18 cellular contexts compared by ENCODE assay signal in the genomic region with DNA sequence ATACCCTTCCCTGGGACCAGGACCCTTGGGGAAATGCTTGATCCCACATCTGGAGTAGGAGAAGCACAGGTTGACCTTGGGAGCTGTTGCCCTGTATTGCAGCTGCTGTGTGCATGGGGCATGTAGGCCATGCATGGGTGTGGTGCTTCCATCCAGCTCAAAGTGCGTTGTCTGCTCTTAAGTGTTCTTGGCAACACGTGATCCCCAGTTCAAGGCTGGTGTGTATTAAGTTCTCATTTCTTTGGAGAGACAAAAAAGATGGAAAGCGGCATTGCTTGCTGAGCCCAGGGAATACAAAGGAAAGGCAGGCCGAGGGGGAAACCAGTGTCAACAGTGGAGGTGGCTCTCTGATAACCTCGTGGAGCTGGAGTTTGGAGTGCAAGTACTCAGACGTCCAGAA.
DNase-seq lines count a peak whose midpoint lies in the region; ATAC-seq and TF ChIP-seq lines count a peak whose summit lies in the region.
"Had no signal": no experiment of that assay in that cellular context is flagged by ENCODE, and none has a peak within 500 bp of the region (broad histone marks: within the 10 kb centered on the region; RNA-seq: fewer than 3 reads in every experiment).

No MANE protein-coding gene starts in this region.

- no peak overlapping the region for H3K14ac ChIP-seq in neuronal stem cell (ENCODE audit: low read length)

- no peak for ATAC-seq in activated naive CD8-positive, alpha-beta T cell treated with anti-CD3 and anti-CD28 coated beads, Interleukin-2, amount 50 U/mL, for 24 hours
- ATAC-seq in left colon: peak; percentile 81

- H2BK120ac ChIP-seq in neuronal stem cell (ENCODE audit: low read depth, low read length): no peak overlapping the region

- no peak overlapping the region for H2AK5ac ChIP-seq in neuronal stem cell (ENCODE audit: low read depth, low read length)

- H3K4ac ChIP-seq in neuronal stem cell (ENCODE audit: low read length): no peak overlapping the region

- no peak overlapping the region for H2BK12ac ChIP-seq in neuronal stem cell (ENCODE audit: low read length)

- no peak for TF ChIP-seq CTCF in transverse colon (IDR thresholded peaks at IDR 0.05)

- H2AFZ ChIP-seq in neuronal stem cell (ENCODE audit: low read length): no peak overlapping the region

- peaks cover 11% of the 10 kb centered on the region for H3K4me1 Mint-ChIP-seq in activated naive CD8-positive, alpha-beta T cell (ENCODE audit: low read depth)
- peaks cover 11% of the 10 kb centered on the region for H3K4me1 Mint-ChIP-seq in activated naive CD8-positive, alpha-beta T cell treated with anti-CD3 and anti-CD28 coated beads, Interleukin-2, amount 50 U/mL, for 24 hours

- H3K23ac ChIP-seq in neuronal stem cell (ENCODE audit: low read depth, low read length, poor library complexity): no peak overlapping the region

- H3K9ac ChIP-seq in neuronal stem cell (ENCODE audit: low read depth, low read length, poor library complexity): peak overlapping the region; percentile 24

- H3K4me3 Mint-ChIP-seq in activated naive CD8-positive, alpha-beta T cell: no peak overlapping the region
- no peak overlapping the region for H3K4me3 Mint-ChIP-seq in activated naive CD8-positive, alpha-beta T cell treated with anti-CD3 and anti-CD28 coated beads, Interleukin-2, amount 50 U/mL, for 24 hours

- no peak overlapping the region for H4K91ac ChIP-seq in neuronal stem cell (ENCODE audit: low read depth, low read length, poor library complexity)

- no peaks in the 10 kb centered on the region for H3K4me1 ChIP-seq in neuronal stem cell (ENCODE audit: control insufficient read depth in 2 of 2, insufficient read depth in 1 of 2, low read depth in 1 of 2, low read length in 2 of 2)
- no peaks in the 10 kb centered on the region for H3K4me1 ChIP-seq in transverse colon

- H3K27ac Mint-ChIP-seq in activated naive CD8-positive, alpha-beta T cell: peak overlapping the region; percentile 16
- H3K27ac Mint-ChIP-seq in activated naive CD8-positive, alpha-beta T cell treated with anti-CD3 and anti-CD28 coated beads, Interleukin-2, amount 50 U/mL, for 24 hours: no peak overlapping the region

- no peak overlapping the region for H2BK5ac ChIP-seq in neuronal stem cell (ENCODE audit: low read length)

- H3K27ac ChIP-seq in neuronal stem cell (replicated peaks; ENCODE audit: low read length): no peak overlapping the region
- H3K27ac ChIP-seq in transverse colon: no peak overlapping the region
- H3K27ac ChIP-seq: RWPE1 had no signal

- no peak overlapping the region for H4K8ac ChIP-seq in neuronal stem cell (ENCODE audit: low read depth, low read length)

- no peak overlapping the region for H3K4me3 ChIP-seq in neuronal stem cell (ENCODE audit: low read length in 2 of 2)
- H3K4me3 ChIP-seq in transverse colon: no peak overlapping the region

- no peak for DNase-seq in activated naive CD8-positive, alpha-beta T cell treated with anti-CD3 and anti-CD28 coated beads, Interleukin-2, amount 50 U/mL, for 24 hours
- DNase-seq in left colon: peak; percentile 35 to 43
- no peak for DNase-seq in neuronal stem cell (ENCODE audit: low spot score)
- peak; percentile 48 for DNase-seq in transverse colon
- no peak for DNase-seq in NCI-H526 treated with DMSO at 0.1 percent for 48 hours (lab: John Stamatoyannopoulos, UW)
- DNase-seq in NCI-H1436 (lab: John Stamatoyannopoulos, UW): no peak
- no peak for DNase-seq in posterior vena cava (ENCODE audit: low spot score)
- DNase-seq: 8988T, DMS53, H7, Kasumi-1, NCI-H1092 treated with DMSO at 0.1 percent for 48 hours, NCI-H1436 treated with DMSO at 0.1 percent for 48 hours, NCI-H187 treated with DMSO at 0.1 percent for 48 hours, NCI-H446 treated with DMSO at 0.1 percent for 48 hours, SHP77 treated with DMSO at 0.1 percent for 48 hours had no signal

- H3K9me3 Mint-ChIP-seq in activated naive CD8-positive, alpha-beta T cell (ENCODE audit: low read depth): no peaks in the 10 kb centered on the region
- H3K9me3 Mint-ChIP-seq in activated naive CD8-positive, alpha-beta T cell treated with anti-CD3 and anti-CD28 coated beads, Interleukin-2, amount 50 U/mL, for 24 hours: no peaks in the 10 kb centered on the region

- H3K36me3 ChIP-seq in neuronal stem cell (replicated peaks in 1 of 2; ENCODE audit: control insufficient read depth in 2 of 2, insufficient read depth in 2 of 2, low read length in 2 of 2): no peaks in the 10 kb centered on the region
- no peaks in the 10 kb centered on the region for H3K36me3 ChIP-seq in transverse colon

- TF ChIP-seq EP300 in transverse colon (IDR thresholded peaks at IDR 0.05; ENCODE audit: low read depth): no peak

- H3K9me3 ChIP-seq in neuronal stem cell (replicated peaks in 1 of 2; ENCODE audit: control insufficient read depth in 2 of 2, insufficient read depth in 1 of 2, low read depth in 1 of 2, low read length in 2 of 2) (peaks cover 0 to 2% of the 10 kb centered on the region in 2 donors), transverse colon (no peaks in the 10 kb centered on the region)

- no peak overlapping the region for H3K4me2 ChIP-seq in neuronal stem cell (ENCODE audit: insufficient read depth, low read length, poor library complexity, severe bottlenecking)

- intact Hi-C loops in left colon (cut with DNase I, micrococcal nuclease): no loop called here
- intact Hi-C loops in transverse colon (cut with DNase I; ENCODE audit: low total_unique reads): no loop called here
- intact Hi-C loops in posterior vena cava (cut with DNase I): no loop called here

- H2BK15ac ChIP-seq in neuronal stem cell (ENCODE audit: low read length): no peak overlapping the region

- no peaks in the 10 kb centered on the region for H3K79me1 ChIP-seq in neuronal stem cell (ENCODE audit: low read depth, low read length)

- no peaks in the 10 kb centered on the region for H3K27me3 ChIP-seq in neuronal stem cell (ENCODE audit: control insufficient read depth in 3 of 3, insufficient read depth in 3 of 3, low read depth in 1 of 3, low read length in 3 of 3)
- H3K27me3 ChIP-seq in transverse colon: no peaks in the 10 kb centered on the region

- in situ Hi-C loops in transverse colon (cut with MboI; ENCODE audit: low pct_ligation_motif_present in 1 of 4, low pct_unique_long_range_greater_than_20kb in 1 of 4, low sequenced_read_pairs in 3 of 4): no loop called here

- TF ChIP-seq POLR2A in transverse colon (IDR thresholded peaks at IDR 0.05): no peak

- no peak overlapping the region for H3K18ac ChIP-seq in neuronal stem cell (ENCODE audit: low read length)

- no CpG with 5 or more reads among the region's 6 CpGs for WGBS in neuronal stem cell (ENCODE audit: extremely low coverage in 2 of 2, insufficient read length in 2 of 2, insufficient replicate concordance in 1 of 2), 2 donors
- WGBS in transverse colon (ENCODE audit: low coverage in 1 of 2), 2 donors: 76 to 83% methylated on average over 4 to 6 of the region's 6 CpGs

- no peaks in the 10 kb centered on the region for H3K27me3 Mint-ChIP-seq in activated naive CD8-positive, alpha-beta T cell
- H3K27me3 Mint-ChIP-seq in activated naive CD8-positive, alpha-beta T cell treated with anti-CD3 and anti-CD28 coated beads, Interleukin-2, amount 50 U/mL, for 24 hours: no peaks in the 10 kb centered on the region

- peaks cover 10% of the 10 kb centered on the region for H3K36me3 Mint-ChIP-seq in activated naive CD8-positive, alpha-beta T cell
- H3K36me3 Mint-ChIP-seq in activated naive CD8-positive, alpha-beta T cell treated with anti-CD3 and anti-CD28 coated beads, Interleukin-2, amount 50 U/mL, for 24 hours (ENCODE audit: low read depth): peaks cover 10% of the 10 kb centered on the region

Comparison
In these comparisons a context has a peak if more than half of its experiments do, and no peak if none do; other contexts are left out.
1. DNase-seq: peak in left colon (2 of 2) and transverse colon (single experiment); none in activated naive CD8-positive, alpha-beta T cell treated with anti-CD3 and anti-CD28 coated beads, Interleukin-2, amount 50 U/mL, for 24 hours (single experiment), neuronal stem cell (single experiment), NCI-H526 treated with DMSO at 0.1 percent for 48 hours (single experiment), NCI-H1436 (single experiment) and posterior vena cava (single experiment).